Comparison of ENCODE assay signal across 15 cellular contexts in genomic region chr1:192877283-192877886, GRCh38.
DNase-seq lines count a peak whose midpoint lies in the region; ATAC-seq and TF ChIP-seq lines count a peak whose summit lies in the region.
"Had no signal": no experiment of that assay in that cellular context is flagged by ENCODE, and none has a peak within 500 bp of the region (broad histone marks: within the 10 kb centered on the region; RNA-seq: fewer than 3 reads in every experiment).

No MANE protein-coding gene starts in this region.

- peaks cover 2% of the 10 kb centered on the region for H3K27me3 ChIP-seq in HL-60 (ENCODE audit: insufficient read depth, poor library complexity, severe bottlenecking)
- H3K27me3 ChIP-seq in brain microvascular endothelial cell (replicated peaks) = no peaks in the 10 kb centered on the region
- H3K27me3 ChIP-seq in right atrium auricular region = no peaks in the 10 kb centered on the region
- H3K27me3 ChIP-seq: foreskin keratinocyte, MG63 had no signal

- H3K4me3 ChIP-seq in HL-60 (replicated peaks; ENCODE audit: insufficient read depth, low read length) (no peak overlapping the region), brain microvascular endothelial cell (ENCODE audit: low read depth, low read length) (no peak overlapping the region), right atrium auricular region (no peak overlapping the region)
- H3K4me3 ChIP-seq: MG63 had no signal

- H3K27ac ChIP-seq in HL-60 (replicated peaks) (no peak overlapping the region), brain microvascular endothelial cell (no peak overlapping the region), right atrium auricular region (peak overlapping the region in 1 of 2 donors; percentile 54)
- H3K27ac ChIP-seq: foreskin keratinocyte had no signal

- TF ChIP-seq CTCF in HL-60 (IDR thresholded peaks at IDR 0.05; ENCODE audit: insufficient read depth, low read length) (no peak), brain microvascular endothelial cell (IDR thresholded peaks at IDR 0.05; ENCODE audit: low read depth, low read length, missing control alignments) (no peak), right atrium auricular region (IDR thresholded peaks at IDR 0.05) (no peak)

- no peaks in the 10 kb centered on the region for H3K9me3 ChIP-seq in right atrium auricular region
- H3K9me3 ChIP-seq: MG63 had no signal

- DNase-seq in HL-60 (ENCODE audit: low read depth in 1 of 2, low spot score in 1 of 2) (peak; percentile 30 to 88), brain microvascular endothelial cell (peak; percentile 23), renal cortical epithelial cell (ENCODE audit: low read depth) (peak; percentile 60), AG08396 (ENCODE audit: low spot score) (no peak), right atrium auricular region (ENCODE audit: low spot score) (no peak)
- DNase-seq: activated CD4-positive, alpha-beta T cell treated with anti-CD3 and anti-CD28 coated beads for 1 hour; CD8-positive, alpha-beta memory T cell; foreskin keratinocyte; MG63; NCI-H446 treated with DMSO at 0.1 percent for 48 hours; stimulated activated CD4-positive, alpha-beta T cell treated with anti-CD3 and anti-CD28 coated beads, Interleukin-15, amount 100 ng/mL, for 24 hours had no signal

- in situ Hi-C loops in brain microvascular endothelial cell (cut with HindIII; ENCODE audit: low pct_ligation_motif_present, low sequenced_read_pairs) = no loop called here

- ATAC-seq in GM18870 (IDR thresholded peaks at IDR 0.05; ENCODE audit: unreplicated experiment) (peak; percentile 87), HG02870 (IDR thresholded peaks at IDR 0.05; ENCODE audit: unreplicated experiment) (no peak), HG03280 (IDR thresholded peaks at IDR 0.05; ENCODE audit: unreplicated experiment) (no peak)
- ATAC-seq: foreskin keratinocyte, HCT116 had no signal

- H3K4me1 ChIP-seq in right atrium auricular region = peaks cover 0 to 21% of the 10 kb centered on the region in 2 donors
- H3K4me1 ChIP-seq: foreskin keratinocyte had no signal

- H3K36me3 ChIP-seq in brain microvascular endothelial cell (replicated peaks) = no peaks in the 10 kb centered on the region
- no peaks in the 10 kb centered on the region for H3K36me3 ChIP-seq in right atrium auricular region
- H3K36me3 ChIP-seq: MG63 had no signal

Comparison
In these comparisons a context has a peak if more than half of its experiments do, and no peak if none do; other contexts are left out.
1. DNase-seq: peak in HL-60 (2 of 2), brain microvascular endothelial cell (single experiment) and renal cortical epithelial cell (single experiment); none in AG08396 (single experiment) and right atrium auricular region (single experiment).